In genomic region chr1:93164816-93165215, GRCh38 we compare ENCODE assay signal across 1 cellular context.
TF ChIP-seq lines count a peak whose summit lies in the region.

No MANE protein-coding gene starts in this region.

TF ChIP-seq in GM23338, 12 proteins besides CTCF, POLR2A, EP300 and RAD21 (continued from another document):
- TF ChIP-seq, protein P1, sequence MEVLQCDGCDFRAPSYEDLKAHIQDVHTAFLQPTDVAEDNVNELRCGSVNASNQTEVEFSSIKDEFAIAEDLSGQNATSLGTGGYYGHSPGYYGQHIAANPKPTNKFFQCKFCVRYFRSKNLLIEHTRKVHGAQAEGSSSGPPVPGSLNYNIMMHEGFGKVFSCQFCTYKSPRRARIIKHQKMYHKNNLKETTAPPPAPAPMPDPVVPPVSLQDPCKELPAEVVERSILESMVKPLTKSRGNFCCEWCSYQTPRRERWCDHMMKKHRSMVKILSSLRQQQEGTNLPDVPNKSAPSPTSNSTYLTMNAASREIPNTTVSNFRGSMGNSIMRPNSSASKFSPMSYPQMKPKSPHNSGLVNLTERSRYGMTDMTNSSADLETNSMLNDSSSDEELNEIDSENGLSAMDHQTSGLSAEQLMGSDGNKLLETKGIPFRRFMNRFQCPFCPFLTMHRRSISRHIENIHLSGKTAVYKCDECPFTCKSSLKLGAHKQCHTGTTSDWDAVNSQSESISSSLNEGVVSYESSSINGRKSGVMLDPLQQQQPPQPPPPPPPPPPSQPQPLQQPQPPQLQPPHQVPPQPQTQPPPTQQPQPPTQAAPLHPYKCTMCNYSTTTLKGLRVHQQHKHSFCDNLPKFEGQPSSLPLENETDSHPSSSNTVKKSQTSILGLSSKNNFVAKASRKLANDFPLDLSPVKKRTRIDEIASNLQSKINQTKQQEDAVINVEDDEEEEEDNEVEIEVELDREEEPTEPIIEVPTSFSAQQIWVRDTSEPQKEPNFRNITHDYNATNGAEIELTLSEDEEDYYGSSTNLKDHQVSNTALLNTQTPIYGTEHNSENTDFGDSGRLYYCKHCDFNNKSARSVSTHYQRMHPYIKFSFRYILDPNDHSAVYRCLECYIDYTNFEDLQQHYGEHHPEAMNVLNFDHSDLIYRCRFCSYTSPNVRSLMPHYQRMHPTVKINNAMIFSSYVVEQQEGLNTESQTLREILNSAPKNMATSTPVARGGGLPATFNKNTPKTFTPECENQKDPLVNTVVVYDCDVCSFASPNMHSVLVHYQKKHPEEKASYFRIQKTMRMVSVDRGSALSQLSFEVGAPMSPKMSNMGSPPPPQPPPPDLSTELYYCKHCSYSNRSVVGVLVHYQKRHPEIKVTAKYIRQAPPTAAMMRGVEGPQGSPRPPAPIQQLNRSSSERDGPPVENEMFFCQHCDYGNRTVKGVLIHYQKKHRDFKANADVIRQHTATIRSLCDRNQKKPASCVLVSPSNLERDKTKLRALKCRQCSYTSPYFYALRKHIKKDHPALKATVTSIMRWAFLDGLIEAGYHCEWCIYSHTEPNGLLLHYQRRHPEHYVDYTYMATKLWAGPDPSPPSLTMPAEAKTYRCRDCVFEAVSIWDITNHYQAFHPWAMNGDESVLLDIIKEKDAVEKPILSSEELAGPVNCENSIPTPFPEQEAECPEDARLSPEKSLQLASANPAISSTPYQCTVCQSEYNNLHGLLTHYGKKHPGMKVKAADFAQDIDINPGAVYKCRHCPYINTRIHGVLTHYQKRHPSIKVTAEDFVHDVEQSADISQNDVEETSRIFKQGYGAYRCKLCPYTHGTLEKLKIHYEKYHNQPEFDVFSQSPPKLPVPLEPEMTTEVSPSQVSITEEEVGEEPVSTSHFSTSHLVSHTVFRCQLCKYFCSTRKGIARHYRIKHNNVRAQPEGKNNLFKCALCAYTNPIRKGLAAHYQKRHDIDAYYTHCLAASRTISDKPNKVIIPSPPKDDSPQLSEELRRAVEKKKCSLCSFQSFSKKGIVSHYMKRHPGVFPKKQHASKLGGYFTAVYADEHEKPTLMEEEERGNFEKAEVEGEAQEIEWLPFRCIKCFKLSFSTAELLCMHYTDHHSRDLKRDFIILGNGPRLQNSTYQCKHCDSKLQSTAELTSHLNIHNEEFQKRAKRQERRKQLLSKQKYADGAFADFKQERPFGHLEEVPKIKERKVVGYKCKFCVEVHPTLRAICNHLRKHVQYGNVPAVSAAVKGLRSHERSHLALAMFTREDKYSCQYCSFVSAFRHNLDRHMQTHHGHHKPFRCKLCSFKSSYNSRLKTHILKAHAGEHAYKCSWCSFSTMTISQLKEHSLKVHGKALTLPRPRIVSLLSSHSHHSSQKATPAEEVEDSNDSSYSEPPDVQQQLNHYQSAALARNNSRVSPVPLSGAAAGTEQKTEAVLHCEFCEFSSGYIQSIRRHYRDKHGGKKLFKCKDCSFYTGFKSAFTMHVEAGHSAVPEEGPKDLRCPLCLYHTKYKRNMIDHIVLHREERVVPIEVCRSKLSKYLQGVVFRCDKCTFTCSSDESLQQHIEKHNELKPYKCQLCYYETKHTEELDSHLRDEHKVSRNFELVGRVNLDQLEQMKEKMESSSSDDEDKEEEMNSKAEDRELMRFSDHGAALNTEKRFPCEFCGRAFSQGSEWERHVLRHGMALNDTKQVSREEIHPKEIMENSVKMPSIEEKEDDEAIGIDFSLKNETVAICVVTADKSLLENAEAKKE (CRISPR knock-in tag; IDR thresholded peaks at IDR 0.05): no peak
- TF ChIP-seq EZH2 (IDR thresholded peaks at IDR 0.05; ENCODE audit: low read depth, unreplicated experiment): no peak
